Comparison of ENCODE assay signal across 16 cellular contexts in the genomic region with DNA sequence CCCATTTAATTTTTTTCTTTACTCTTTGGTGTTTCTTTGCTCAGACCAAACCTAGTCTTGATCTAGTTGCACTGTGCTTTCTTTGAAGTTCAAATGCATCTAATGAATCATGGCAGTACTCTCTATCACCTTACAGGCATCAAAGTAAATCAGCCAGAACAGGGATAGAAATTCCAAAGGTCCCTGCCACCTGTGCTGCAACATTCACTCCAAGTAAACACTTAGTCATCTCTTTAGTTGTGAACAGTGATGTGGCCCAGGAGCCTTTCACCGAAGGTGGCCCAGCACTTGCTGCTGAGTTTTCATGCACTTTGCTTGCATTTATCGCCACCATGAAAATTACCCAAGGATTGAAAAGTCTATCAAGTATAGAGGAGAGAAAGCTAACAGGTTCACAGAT.
"Had no signal": no experiment of that assay in that cellular context is flagged by ENCODE, and none has a peak within 500 bp of the region (broad histone marks: within the 10 kb centered on the region; RNA-seq: fewer than 3 reads in every experiment).

No MANE protein-coding gene starts in this region.

- H3K4me3 ChIP-seq: ascending aorta, breast epithelium, coronary artery, heart right ventricle, right atrium auricular region, tibial nerve, vagina had no signal

- H3K27me3 ChIP-seq: ascending aorta, breast epithelium, heart right ventricle, right atrium auricular region, tibial nerve, vagina had no signal

- H3K36me3 ChIP-seq: ascending aorta, breast epithelium, heart right ventricle, right atrium auricular region, tibial nerve, vagina had no signal

- H3K4me1 ChIP-seq: ascending aorta, breast epithelium, right atrium auricular region, tibial nerve, vagina had no signal

- DNase-seq: activated CD4-positive, alpha-beta T cell treated with anti-CD3 and anti-CD28 coated beads, Interleukin-2, amount 50 U/mL, for 4 hours; activated effector memory CD4-positive, alpha-beta T cell treated with anti-CD3 and anti-CD28 coated beads, Interleukin-2, amount 50 U/mL, for 16 hours; activated T-cell treated with anti-CD3 and anti-CD28 coated beads, Interleukin-2, amount 50 U/mL, for 72 hours; heart right ventricle; left colon; naive B cell; stimulated activated CD4-positive, alpha-beta T cell treated with anti-CD3 and anti-CD28 coated beads, Interleukin-2, amount 100 ng/mL, for 48 hours; T-helper 2 cell had no signal

- ATAC-seq: activated T-cell treated with anti-CD3 and anti-CD28 coated beads, Interleukin-2, amount 50 U/mL, for 72 hours; esophagus mucosa; heart right ventricle; left colon had no signal

- H3K27ac ChIP-seq: ascending aorta, breast epithelium, coronary artery, heart right ventricle, right atrium auricular region, tibial nerve, vagina, VCaP had no signal

- H3K9me3 ChIP-seq: ascending aorta, breast epithelium, right atrium auricular region, tibial nerve, vagina had no signal
